In genomic region chr1:21175324-21175669, GRCh38 we compare ENCODE assay signal across 8 cellular contexts. TPM values are rescaled to one million over a fixed set of nuclear protein-coding genes. Genes with fewer than 3 reads are reported as not detected.
DNase-seq lines count a peak whose midpoint lies in the region; ATAC-seq, FAIRE-seq and TF ChIP-seq lines count a peak whose summit lies in the region.

No MANE protein-coding gene starts in this region.

- no peak overlapping the region for H2AFZ ChIP-seq in HepG2 (ENCODE audit: low read length)

- no peak for ATAC-seq in HepG2
- no peak for ATAC-seq in HG03139 (IDR thresholded peaks at IDR 0.05; ENCODE audit: unreplicated experiment)

- peaks cover 44% of the 10 kb centered on the region for H3K79me2 ChIP-seq in HepG2 (ENCODE audit: insufficient read depth, low read length)

- WGBS in HepG2 (ENCODE audit: low lambda C conversion rate), result 3% methylated on average over 6 of the region's 6 CpGs
- 0 to 1% (median 1%) methylated on average over 6 of the region's 6 CpGs for WGBS in stomach, 5 donors

- peak; percentile 30 for DNase-seq in activated naive CD4-positive, alpha-beta T cell treated with Interleukin-2 at 50 U/mL for 16 hours
- no peak for DNase-seq in activated naive CD4-positive, alpha-beta T cell treated with anti-CD3 and anti-CD28 coated beads, Interleukin-2, amount 50 U/mL, for 16 hours
- DNase-seq in SK-N-MC (ENCODE audit: low read depth, low spot score), result no peak
- peak; percentile 27 for DNase-seq in cerebellum (ENCODE audit: low spot score)
- DNase-seq in HepG2 (ENCODE audit: low spot score), result no peak
- DNase-seq in stomach, result peak; percentile 49
- no peak for DNase-seq in NCI-H1436 treated with DMSO at 0.1 percent for 48 hours (lab: John Stamatoyannopoulos, UW)

- TF ChIP-seq RAD21 in HepG2 (CRISPR knock-in tag; IDR thresholded peaks at IDR 0.05), result no peak

- H3K9me3 ChIP-seq in SK-N-MC (ENCODE audit: low read depth, low read length), result no peaks in the 10 kb centered on the region
- no peaks in the 10 kb centered on the region for H3K9me3 ChIP-seq in HepG2 (ENCODE audit: low read length)
- no peaks in the 10 kb centered on the region for H3K9me3 ChIP-seq in stomach

- peak overlapping the region; percentile 37; the same call in 1 of the 2 replicates for H3K27ac ChIP-seq in SK-N-MC
- H3K27ac ChIP-seq in HepG2 (ENCODE audit: extremely low read length, insufficient read depth, low read length), result peak overlapping the region; percentile 77
- H3K27ac ChIP-seq in stomach, result peak overlapping the region in 4 of 5 donors; percentile 92 to 96 (median 94)

- CTCF ChIA-PET in HepG2 (lab: Yijun Ruan, JAX; ENCODE audit: low intra/inter-chr PET ratio, low total read pairs), result no interaction called here

- peaks cover 42% of the 10 kb centered on the region for H3K4me1 ChIP-seq in HepG2 (ENCODE audit: insufficient read depth, low read length)
- peaks cover 11 to 57% (median 27%) of the 10 kb centered on the region in 4 donors for H3K4me1 ChIP-seq in stomach

- POLR2A ChIA-PET in HepG2 (lab: Yijun Ruan, JAX), result interaction anchor here (0.9 kb wide), 1 partner anchor 388 kb away, joined by 3 read pairs; the partner anchor contains the start of gene HP1BP3

- H4K20me1 ChIP-seq in HepG2 (ENCODE audit: insufficient read depth, low read length), result no peaks in the 10 kb centered on the region; the same call in 1 of the 2 replicates

- BruUV-seq in HepG2 (replicated peaks; lab: Mats Ljungman, UMichigan), result TSS peak; percentile 70

- H3K36me3 ChIP-seq in SK-N-MC (ENCODE audit: insufficient read depth, low read length) (peaks cover 9% of the 10 kb centered on the region; the same call in 1 of the 2 replicates), HepG2 (replicated peaks in 1 of 2; ENCODE audit: control insufficient read depth in 1 of 2, insufficient read depth in 2 of 2, low read length in 2 of 2) (no peaks in the 10 kb centered on the region; a peak in 1 of 5 replicates), stomach (peaks cover 0 to 6% (median 2%) of the 10 kb centered on the region in 4 donors)

- intact Hi-C loops in HepG2 (cut with micrococcal nuclease; ENCODE audit: unreplicated experiment) (no loop called here), stomach (cut with DNase I; ENCODE audit: low total_unique reads) (no loop called here)

- in situ Hi-C loops in HepG2 (cut with HindIII; ENCODE audit: extremely low pct_ligation_motif_present, low pct_unique_long_range_greater_than_20kb), result loop anchor here (25.0 kb wide), 1 partner anchor 188 kb away; no protein-coding TSS in a partner anchor

- TF ChIP-seq CTCF in HepG2 (CRISPR knock-in tag; IDR thresholded peaks at IDR 0.05) (no peak), stomach (IDR thresholded peaks at IDR 0.05) (no peak)

- H3K9ac ChIP-seq in SK-N-MC (ENCODE audit: insufficient read length), result peak overlapping the region; percentile 86
- H3K9ac ChIP-seq in HepG2 (ENCODE audit: insufficient read depth, low read depth, low read length), result peak overlapping the region; percentile 79

- H3K4me2 ChIP-seq in HepG2 (ENCODE audit: low read depth, low read length), result peak overlapping the region; percentile 79

- TF ChIP-seq POLR2A in HepG2 (IDR thresholded peaks at IDR 0.05; ENCODE audit: insufficient read depth in 1 of 2, low read depth in 2 of 2, low read length in 2 of 2) (no peak), stomach (IDR thresholded peaks at IDR 0.05) (no peak)

- TF ChIP-seq EP300 in HepG2 (IDR thresholded peaks at IDR 0.05; ENCODE audit: low read depth in 2 of 2, low read length in 2 of 2) (no peak), HepG2 (CRISPR knock-in tag; IDR thresholded peaks at IDR 0.05; ENCODE audit: borderline replicate concordance) (no peak), stomach (IDR thresholded peaks at IDR 0.05) (no peak)

- FAIRE-seq in HepG2 (lab: Jason Lieb, UNC), result no peak

- H3K4me3 ChIP-seq in SK-N-MC (peak overlapping the region; percentile 98), HepG2 (replicated peaks in 1 of 3; ENCODE audit: insufficient read depth in 1 of 3, low read depth in 2 of 3, low read length in 3 of 3) (peak overlapping the region; percentile 90 to 95 (median 91)), stomach (peak overlapping the region; percentile 78 to 93 (median 83))

- no peaks in the 10 kb centered on the region; a peak in 1 of 5 replicates for H3K27me3 ChIP-seq in HepG2 (ENCODE audit: control insufficient read depth in 1 of 2, insufficient read depth in 2 of 2, low read length in 2 of 2)
- H3K27me3 ChIP-seq in stomach, result no peaks in the 10 kb centered on the region

TF ChIP-seq in HepG2, 621 proteins besides CTCF, POLR2A, EP300 and RAD21 (continues in another document):
- TF ChIP-seq SNRNP70 (IDR thresholded peaks at IDR 0.05; ENCODE audit: low read depth, low read length), result no peak
- TF ChIP-seq ZNF747 (CRISPR knock-in tag; IDR thresholded peaks at IDR 0.05; ENCODE audit: borderline replicate concordance), result no peak
- no peak for TF ChIP-seq FOXP4 (CRISPR knock-in tag; IDR thresholded peaks at IDR 0.05)
- TF ChIP-seq SSRP1 (CRISPR knock-in tag; IDR thresholded peaks at IDR 0.05), result no peak
- no peak for TF ChIP-seq REL (CRISPR knock-in tag; conservative IDR thresholded peaks at IDR 0.05)
- TF ChIP-seq KMT2B (CRISPR knock-in tag; IDR thresholded peaks at IDR 0.05), result 0 out of 2 replicates have a peak, but pooled peaks have one; percentile 1
- no peak for TF ChIP-seq CHD4 (IDR thresholded peaks at IDR 0.05; ENCODE audit: borderline replicate concordance, low read length)
- TF ChIP-seq TAF15 (IDR thresholded peaks at IDR 0.05; ENCODE audit: low read depth, low read length, poor library complexity, severe bottlenecking), result no peak
- no peak for TF ChIP-seq ZBTB42 (CRISPR knock-in tag; IDR thresholded peaks at IDR 0.05)
- TF ChIP-seq GPBP1L1 (CRISPR knock-in tag; IDR thresholded peaks at IDR 0.05), result no peak
- 0 out of 2 replicates have a peak, but pooled peaks have one; percentile 17 for TF ChIP-seq KDM5A (IDR thresholded peaks at IDR 0.05; ENCODE audit: borderline replicate concordance, low read length)

RNA-seq across cellular contexts. Expression of gene EIF4G3, which starts 1.4 kb away (rescaled TPM):
- 69.3 TPM for total RNA-seq in cerebellum
- 22.2 and 29.0 TPM in 2 replicates for total RNA-seq in HepG2 (2016; rRNA removed; fragmentation: Illumina TruSeq; extraction: Trizol)
- total RNA-seq in HepG2 (2016; cell fraction: cytosol; rRNA removed; fragmentation: Illumina TruSeq; extraction: Trizol; ENCODE audit: low read depth), result 13.2 and 15.1 TPM in 2 replicates
- total RNA-seq in HepG2 (2016; cell fraction: insoluble cytoplasmic fraction; rRNA removed; fragmentation: Illumina TruSeq; extraction: Trizol), result 20.7 and 29.3 TPM in 2 replicates
- 12.4 and 12.5 TPM in 2 replicates for total RNA-seq in HepG2 (2016; cell fraction: membrane; rRNA removed; fragmentation: Illumina TruSeq; extraction: Trizol)
- total RNA-seq in HepG2 (2016; cell fraction: nucleus; rRNA removed; fragmentation: Illumina TruSeq; extraction: Trizol), result 30.3 and 40.7 TPM in 2 replicates
- 27.6 and 30.1 TPM in 2 replicates for polyA plus RNA-seq in HepG2 (2011; rRNA removed)
- 18.6 and 19.6 TPM in 2 replicates for polyA plus RNA-seq in HepG2 (2011; cell fraction: cytosol; rRNA removed)
- polyA plus RNA-seq in HepG2 (2011; cell fraction: nucleus; rRNA removed), result 30.8 and 35.1 TPM in 2 replicates
- polyA plus RNA-seq in HepG2 (2012), result 19.5 and 29.5 TPM in 2 replicates
- 3.5 and 3.8 TPM in 2 replicates for polyA plus RNA-seq in HepG2 (2016; cell fraction: cytosol; fragmentation: Illumina TruSeq; extraction: Trizol; ENCODE audit: low read depth)
- 25.3 and 28.3 TPM in 2 replicates for polyA plus RNA-seq in HepG2 (2016; cell fraction: insoluble cytoplasmic fraction; fragmentation: Illumina TruSeq; extraction: Trizol; ENCODE audit: low read depth)
- 6.2 and 6.5 TPM in 2 replicates for polyA plus RNA-seq in HepG2 (2016; cell fraction: membrane; fragmentation: Illumina TruSeq; extraction: Trizol; ENCODE audit: low read depth)
- 38.1 and 40.6 TPM in 2 replicates for polyA plus RNA-seq in HepG2 (2016; cell fraction: nucleus; fragmentation: Illumina TruSeq; extraction: Trizol; ENCODE audit: insufficient read depth, low read depth)
- polyA minus RNA-seq in HepG2 (2011; rRNA and poly(A)+ RNA removed; ENCODE audit: low replicate concordance), result 85.8 and 132 TPM in 2 replicates
- 16.7 and 20.7 TPM in 2 replicates for polyA minus RNA-seq in HepG2 (2011; cell fraction: cytosol; rRNA and poly(A)+ RNA removed)
- 50.2 and 53.3 TPM in 2 replicates for polyA minus RNA-seq in HepG2 (2011; cell fraction: nucleus; rRNA and poly(A)+ RNA removed)
- 10 to 100 TPM; 40.3 to 63.3 (median 50.9) TPM for total RNA-seq in stomach
- polyA plus RNA-seq in stomach, result 10 to 100 TPM in 2 of 3 donors, 1 to 10 TPM in 1; 6.3 to 12.7 (median 10.9) TPM

Comparison
In these comparisons a context has a peak if more than half of its experiments do, and no peak if none do; other contexts are left out.
1. DNase-seq: peak in activated naive CD4-positive, alpha-beta T cell treated with Interleukin-2 at 50 U/mL for 16 hours (single experiment), cerebellum (single experiment) and stomach (single experiment); none in activated naive CD4-positive, alpha-beta T cell treated with anti-CD3 and anti-CD28 coated beads, Interleukin-2, amount 50 U/mL, for 16 hours (single experiment), SK-N-MC (single experiment), HepG2 (single experiment) and NCI-H1436 treated with DMSO at 0.1 percent for 48 hours (single experiment).
2. H3K27ac ChIP-seq: peak in every context shown above with its lines; median percentile 94 in stomach; 77 in HepG2; 37 in SK-N-MC.
3. Peak in every context shown above with its lines, with median percentiles within 50 percentile points of each other: H3K4me3 ChIP-seq.